ENCODE assay signal across 3 cellular contexts in genomic region chr20:3374296-3374695, GRCh38.
TF ChIP-seq lines count a peak whose summit lies in the region.

No MANE protein-coding gene starts in this region.

TF ChIP-seq in liver, 16 proteins besides CTCF, POLR2A, EP300 and RAD21:
- TF ChIP-seq REST (IDR thresholded peaks at IDR 0.05): no peak
- peak; percentile 22 for TF ChIP-seq ATF3 (IDR thresholded peaks at IDR 0.05)
TF ChIP-seq in liver: peak in this region for 1.

TF ChIP-seq in HepG2, 621 proteins besides CTCF, POLR2A, EP300 and RAD21:
- TF ChIP-seq ZNF549 (CRISPR knock-in tag; IDR thresholded peaks at IDR 0.05): no peak
- no peak for TF ChIP-seq SMAD1 (CRISPR knock-in tag; IDR thresholded peaks at IDR 0.05; ENCODE audit: borderline replicate concordance, low read depth)
- no peak for TF ChIP-seq NFIB (CRISPR knock-in tag; IDR thresholded peaks at IDR 0.05; ENCODE audit: borderline replicate concordance)
- TF ChIP-seq SRSF4 (IDR thresholded peaks at IDR 0.05; ENCODE audit: low read depth, low read length, poor library complexity, severe bottlenecking): no peak
- TF ChIP-seq MXD1 (CRISPR knock-in tag; IDR thresholded peaks at IDR 0.05): no peak
- TF ChIP-seq CBX2 (IDR thresholded peaks at IDR 0.05; ENCODE audit: low read depth, low read length): no peak
- TF ChIP-seq CBX2 (CRISPR knock-in tag; IDR thresholded peaks at IDR 0.05; ENCODE audit: low read depth): no peak
- no peak for TF ChIP-seq KDM6A (CRISPR knock-in tag; IDR thresholded peaks at IDR 0.05; ENCODE audit: low read depth)
- TF ChIP-seq KMT2A (CRISPR knock-in tag; IDR thresholded peaks at IDR 0.05): no peak
- no peak for TF ChIP-seq ZNF678 (CRISPR knock-in tag; IDR thresholded peaks at IDR 0.05)
- no peak for TF ChIP-seq ZKSCAN8 (CRISPR knock-in tag; IDR thresholded peaks at IDR 0.05; ENCODE audit: borderline replicate concordance)
- no peak for TF ChIP-seq ZNF326 (CRISPR knock-in tag; IDR thresholded peaks at IDR 0.05; ENCODE audit: borderline replicate concordance)

TF ChIP-seq in endothelial cell of umbilical vein, 7 proteins besides CTCF, POLR2A, EP300 and RAD21:
- no peak for TF ChIP-seq MAX (IDR thresholded peaks at IDR 0.05; ENCODE audit: insufficient read depth, insufficient read length)
- TF ChIP-seq GATA2 (IDR thresholded peaks at IDR 0.05; ENCODE audit: insufficient read depth, insufficient read length, low read depth, low read length): no peak
- no peak for TF ChIP-seq EZH2 (IDR thresholded peaks at IDR 0.05; ENCODE audit: borderline replicate concordance, low read depth, low read length, severe bottlenecking)
- no peak for TF ChIP-seq FOS (IDR thresholded peaks at IDR 0.05; ENCODE audit: borderline replicate concordance, insufficient read depth, low read length)
- no peak for TF ChIP-seq MYC (IDR thresholded peaks at IDR 0.05; ENCODE audit: low read depth, low read length)
- TF ChIP-seq POLR2AphosphoS5 (IDR thresholded peaks at IDR 0.05; ENCODE audit: insufficient read depth, low read depth, low read length): no peak
- no peak for TF ChIP-seq JUN (IDR thresholded peaks at IDR 0.05; ENCODE audit: borderline replicate concordance, insufficient read depth, insufficient read length, low read depth)
